In genomic region chr14:95935228-95935822, GRCh38 we compare ENCODE assay signal across 1 cellular context.
A peak's percentile ranks its signal among the peaks of the same experiment; 100 is the strongest.
TF ChIP-seq lines count a peak whose summit lies in the region.

No MANE protein-coding gene starts in this region.

TF ChIP-seq in PFSK-1, 5 proteins besides CTCF, POLR2A, EP300 and RAD21:
- peak; percentile 72 to 93 for TF ChIP-seq REST (IDR thresholded peaks at IDR 0.05; ENCODE audit: insufficient read depth in 1 of 2, low read depth in 2 of 2, low read length in 2 of 2)
- no peak for TF ChIP-seq TAF1 (IDR thresholded peaks at IDR 0.05; ENCODE audit: borderline replicate concordance, insufficient read depth, low read length)
